27 cellular contexts compared by ENCODE assay signal in the genomic region with DNA sequence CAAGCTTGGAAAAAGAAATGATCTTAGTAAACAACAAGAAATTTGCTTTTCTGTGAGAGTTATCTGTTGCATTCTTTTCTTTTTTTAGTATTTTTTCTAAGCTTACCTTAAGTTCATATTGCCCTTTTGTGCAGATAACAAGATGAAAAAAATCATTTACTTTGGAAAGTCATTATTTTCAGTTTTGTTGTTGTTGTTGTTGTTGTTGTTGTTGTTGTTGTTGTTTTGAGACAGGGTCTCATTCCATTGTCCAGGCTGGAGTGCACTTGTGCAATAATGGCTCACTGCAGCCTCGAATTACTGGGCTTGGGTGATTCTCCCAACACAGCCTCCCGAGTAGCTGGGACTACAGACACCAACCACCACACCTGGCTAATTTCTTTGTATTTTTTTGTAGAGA. TPM values are rescaled to one million over a fixed set of nuclear protein-coding genes. Genes with fewer than 3 reads are reported as not detected.
"Had no signal": no experiment of that assay in that cellular context is flagged by ENCODE, and none has a peak within 500 bp of the region (broad histone marks: within the 10 kb centered on the region; RNA-seq: fewer than 3 reads in every experiment).

No MANE protein-coding gene starts in this region.

- DNase-seq: naive B cell; naive thymus-derived CD8-positive, alpha-beta T cell; nephron progenitor cell; occipital lobe; ovary; posterior cingulate gyrus; psoas muscle; right cardiac atrium; stimulated activated CD4-positive, alpha-beta T cell treated with anti-CD3 and anti-CD28 coated beads, Interleukin-15, amount 100 ng/mL, for 24 hours; stimulated activated CD4-positive, alpha-beta T cell treated with anti-CD3 and anti-CD28 coated beads, Interleukin-2, amount 100 ng/mL, for 24 hours; stimulated activated CD4-positive, alpha-beta T cell treated with anti-CD3 and anti-CD28 coated beads, Interleukin-2, amount 100 ng/mL, for 48 hours; stimulated activated CD4-positive, alpha-beta T cell treated with anti-CD3 and anti-CD28 coated beads, Interleukin-4, amount 100 ng/mL, for 24 hours; stimulated activated naive B cell treated with anti-CD40 and anti-IgM and Interleukin-4, amounts not matched to agents 10 μg/mL and 1 μg/mL and 100 μg/mL, for 72 hours; stimulated activated naive CD4-positive, alpha-beta T cell treated with Interleukin-2 at 50 U/mL for 16 hours; substantia nigra; testis; tibial artery; transverse colon; upper lobe of right lung; uterus had no signal

- H3K27ac ChIP-seq: ovary, parathyroid adenoma, psoas muscle, skin epidermis, suprapubic skin, testis, tibial artery, transverse colon, upper lobe of right lung, uterus had no signal

- H3K36me3 ChIP-seq: ovary, suprapubic skin, tibial artery, transverse colon, upper lobe of right lung, uterus had no signal

- H2AFZ ChIP-seq: parathyroid adenoma had no signal

- H3K9ac ChIP-seq: parathyroid adenoma had no signal

- H3K4me1 ChIP-seq: parathyroid adenoma, psoas muscle, suprapubic skin, testis, tibial artery, transverse colon, upper lobe of right lung, uterus had no signal

- H3K79me2 ChIP-seq: parathyroid adenoma had no signal

- H3K27me3 ChIP-seq: ovary, suprapubic skin, testis, tibial artery, transverse colon, upper lobe of right lung, uterus had no signal

- H3K9me3 ChIP-seq: ovary, psoas muscle, suprapubic skin, testis, tibial artery, transverse colon, upper lobe of right lung, uterus had no signal

- ATAC-seq: naive thymus-derived CD8-positive, alpha-beta T cell; psoas muscle; right cardiac atrium; sciatic nerve; stimulated activated effector memory CD8-positive, alpha-beta T cell treated with anti-CD3 and anti-CD28 coated beads, Interleukin-12 subunit alpha, Interleukin-12 subunit beta, amount 100 ng/mL, for 72 hours; stimulated activated naive B cell treated with anti-CD40 and anti-IgM and Interleukin-4, amounts not matched to agents 10 μg/mL and 1 μg/mL and 100 μg/mL, for 72 hours; upper lobe of right lung had no signal

- H3K4me3 ChIP-seq: ovary, psoas muscle, skin epidermis, suprapubic skin, testis, tibial artery, transverse colon, upper lobe of right lung, uterus had no signal

RNA-seq across cellular contexts. Expression of gene STX11, which starts 8.8 kb away (rescaled TPM):
- total RNA-seq: neural crest cell, progenitor cell of endocrine pancreas had no signal
